Comparison of ENCODE assay signal across 26 cellular contexts in genomic region chr13:67043901-67044300, GRCh38.
DNase-seq lines count a peak whose midpoint lies in the region; ATAC-seq and TF ChIP-seq lines count a peak whose summit lies in the region.
"Had no signal": no experiment of that assay in that cellular context is flagged by ENCODE, and none has a peak within 500 bp of the region (broad histone marks: within the 10 kb centered on the region; RNA-seq: fewer than 3 reads in every experiment).

No MANE protein-coding gene starts in this region.

- H3K4me3 ChIP-seq in astrocyte of the spinal cord (ENCODE audit: low read depth, low read length) (no peak overlapping the region), fibroblast of the aortic adventitia (ENCODE audit: low read depth, low read length) (no peak overlapping the region), esophagus muscularis mucosa (no peak overlapping the region)
- H3K4me3 ChIP-seq: ascending aorta, BLaER1, left lung, pancreas, thyroid gland, uterus had no signal

- no peak for TF ChIP-seq POLR2A in esophagus muscularis mucosa (IDR thresholded peaks at IDR 0.05; ENCODE audit: low read depth)

- intact Hi-C loops in esophagus muscularis mucosa (cut with DNase I) = no loop called here

- peak; percentile 25 for DNase-seq in LHCN-M2 (ENCODE audit: low read depth)
- peak; percentile 80 for DNase-seq in astrocyte of the spinal cord (ENCODE audit: low read depth, low spot score)
- DNase-seq in fibroblast of the aortic adventitia (ENCODE audit: low read depth) = peak; percentile 61
- DNase-seq in smooth muscle cell of the brain vasculature (ENCODE audit: low read depth, low spot score) = peak; percentile 15
- DNase-seq in esophagus muscularis mucosa (ENCODE audit: extremely low spot score) = no peak
- no peak for DNase-seq in activated CD4-positive, alpha-beta T cell treated with anti-CD3 and anti-CD28 coated beads, Interleukin-2, amount 50 U/mL, for 1 hour
- DNase-seq: ACHN; activated CD4-positive, alpha-beta T cell treated with anti-CD3 and anti-CD28 coated beads, Interleukin-2, amount 50 U/mL, for 48 hours; activated T-cell treated with anti-CD3 and anti-CD28 coated beads, Interleukin-2, amount 50 U/mL, for 72 hours; cerebellar nuclear complex; GF-D8; glutamatergic neuron; left lung; mesenchymal stem cell; NCI-H1048; NCI-H1694; NK-92 treated with Interleukin-12 subunit alpha and Interleukin-12 subunit beta, amount 100 ng/mL, for 24 hours; pancreas; right cardiac atrium; stimulated activated CD8-positive, alpha-beta memory T cell treated with anti-CD3 and anti-CD28 coated beads, Interleukin-4, amount 100 ng/mL, for 48 hours; thyroid gland; uterus had no signal

- no peaks in the 10 kb centered on the region for H3K27me3 ChIP-seq in esophagus muscularis mucosa
- H3K27me3 ChIP-seq: ascending aorta, BLaER1, left lung, pancreas, thyroid gland, uterus had no signal

- in situ Hi-C loops in astrocyte of the spinal cord (cut with HindIII; ENCODE audit: low sequenced_read_pairs) = no loop called here

- no peaks in the 10 kb centered on the region for H3K9me3 ChIP-seq in esophagus muscularis mucosa
- H3K9me3 ChIP-seq: ascending aorta, BLaER1, left lung, pancreas, thyroid gland, uterus had no signal

- no peaks in the 10 kb centered on the region for H3K36me3 ChIP-seq in esophagus muscularis mucosa
- H3K36me3 ChIP-seq: ascending aorta, BLaER1, left lung, pancreas, thyroid gland, uterus had no signal

- WGBS in esophagus muscularis mucosa = 75% methylated on average over 1 of the region's 1 CpG

- H3K27ac ChIP-seq in esophagus muscularis mucosa (replicated peaks in 1 of 4) = no peak overlapping the region
- H3K27ac ChIP-seq: ascending aorta, BLaER1, left lung, pancreas, thyroid gland, uterus had no signal

- TF ChIP-seq CTCF in astrocyte of the spinal cord (IDR thresholded peaks at IDR 0.05; ENCODE audit: low read depth, low read length) = no peak
- TF ChIP-seq CTCF in fibroblast of the aortic adventitia (IDR thresholded peaks at IDR 0.05; ENCODE audit: insufficient read depth, low read length) = no peak
- no peak for TF ChIP-seq CTCF in esophagus muscularis mucosa (IDR thresholded peaks at IDR 0.05)

- H3K4me1 ChIP-seq in esophagus muscularis mucosa = peaks cover 0 to 7% (median 5%) of the 10 kb centered on the region in 4 donors
- H3K4me1 ChIP-seq: ascending aorta, thyroid gland, uterus had no signal

- TF ChIP-seq EP300 in esophagus muscularis mucosa (IDR thresholded peaks at IDR 0.05) = no peak

- no peak for ATAC-seq in HG02852 (IDR thresholded peaks at IDR 0.05; ENCODE audit: unreplicated experiment)
- ATAC-seq: activated T-cell treated with anti-CD3 and anti-CD28 coated beads, Interleukin-2, amount 50 U/mL, for 72 hours; HCT116; left lung; pancreas; right cardiac atrium had no signal

Comparison
In these comparisons a context has a peak if more than half of its experiments do, and no peak if none do; other contexts are left out.
1. DNase-seq: peak in LHCN-M2 (single experiment), astrocyte of the spinal cord (single experiment), fibroblast of the aortic adventitia (single experiment) and smooth muscle cell of the brain vasculature (single experiment); none in esophagus muscularis mucosa (single experiment) and activated CD4-positive, alpha-beta T cell treated with anti-CD3 and anti-CD28 coated beads, Interleukin-2, amount 50 U/mL, for 1 hour (single experiment).